In genomic region chr11:12160680-12161079, GRCh38 we compare ENCODE assay signal across 9 cellular contexts. TPM values are rescaled to one million over a fixed set of nuclear protein-coding genes. Genes with fewer than 3 reads are reported as not detected.
DNase-seq lines count a peak whose midpoint lies in the region; ATAC-seq lines count a peak whose summit lies in the region.
"Had no signal": no experiment of that assay in that cellular context is flagged by ENCODE, and none has a peak within 500 bp of the region (broad histone marks: within the 10 kb centered on the region; RNA-seq: fewer than 3 reads in every experiment).

No MANE protein-coding gene starts in this region.

- H3K27me3 Mint-ChIP-seq in T-helper 2 cell treated with Interferon-gamma antibody and Interleukin-4, amounts not matched to agents 5 μg/mL and 100 μg/mL, for 36 hours (ENCODE audit: low read depth), result no peaks in the 10 kb centered on the region
- H3K27me3 Mint-ChIP-seq in activated T-helper 1 cell treated with anti-CD3 and anti-CD28 coated beads, Interleukin-12 subunit alpha, Interleukin-12 subunit beta, Interleukin-2, Interleukin-4 antibody, amounts not matched to agents 30 ng/mL and 10 ng/mL and 1 ng/mL, durations not matched to agents 14 hours and 24 hours and 36 hours (ENCODE audit: insufficient read depth), result no peaks in the 10 kb centered on the region

- peak; percentile 9 for ATAC-seq in left colon
- ATAC-seq in esophagus mucosa, result no peak
- no peak for ATAC-seq in GM18519 (IDR thresholded peaks at IDR 0.05; ENCODE audit: low FRiP score, unreplicated experiment)

- H3K4me3 Mint-ChIP-seq in T-helper 2 cell treated with Interferon-gamma antibody and Interleukin-4, amounts not matched to agents 5 μg/mL and 100 μg/mL, for 36 hours, result no peak overlapping the region
- H3K4me3 Mint-ChIP-seq in activated T-helper 1 cell treated with anti-CD3 and anti-CD28 coated beads, Interleukin-12 subunit alpha, Interleukin-12 subunit beta, Interleukin-2, Interleukin-4 antibody, amounts not matched to agents 30 ng/mL and 10 ng/mL and 1 ng/mL, durations not matched to agents 14 hours and 24 hours and 36 hours, result no peak overlapping the region

- peaks cover 25% of the 10 kb centered on the region for H3K36me3 Mint-ChIP-seq in T-helper 2 cell treated with Interferon-gamma antibody and Interleukin-4, amounts not matched to agents 5 μg/mL and 100 μg/mL, for 36 hours (ENCODE audit: low read depth)
- H3K36me3 Mint-ChIP-seq in activated T-helper 1 cell treated with anti-CD3 and anti-CD28 coated beads, Interleukin-12 subunit alpha, Interleukin-12 subunit beta, Interleukin-2, Interleukin-4 antibody, amounts not matched to agents 30 ng/mL and 10 ng/mL and 1 ng/mL, durations not matched to agents 14 hours and 24 hours and 36 hours (ENCODE audit: low read depth), result peaks cover 55% of the 10 kb centered on the region

- peak overlapping the region; percentile 86 for H3K27ac ChIP-seq in temporal lobe (ENCODE audit: low read depth, low read length)

- peak overlapping the region; percentile 50 for H3K27ac Mint-ChIP-seq in T-helper 2 cell treated with Interferon-gamma antibody and Interleukin-4, amounts not matched to agents 5 μg/mL and 100 μg/mL, for 36 hours
- peak overlapping the region; percentile 88 for H3K27ac Mint-ChIP-seq in activated T-helper 1 cell treated with anti-CD3 and anti-CD28 coated beads, Interleukin-12 subunit alpha, Interleukin-12 subunit beta, Interleukin-2, Interleukin-4 antibody, amounts not matched to agents 30 ng/mL and 10 ng/mL and 1 ng/mL, durations not matched to agents 14 hours and 24 hours and 36 hours

- H3K9me3 Mint-ChIP-seq in T-helper 2 cell treated with Interferon-gamma antibody and Interleukin-4, amounts not matched to agents 5 μg/mL and 100 μg/mL, for 36 hours, result no peaks in the 10 kb centered on the region
- no peaks in the 10 kb centered on the region for H3K9me3 Mint-ChIP-seq in activated T-helper 1 cell treated with anti-CD3 and anti-CD28 coated beads, Interleukin-12 subunit alpha, Interleukin-12 subunit beta, Interleukin-2, Interleukin-4 antibody, amounts not matched to agents 30 ng/mL and 10 ng/mL and 1 ng/mL, durations not matched to agents 14 hours and 24 hours and 36 hours

- intact Hi-C loops in activated T-helper 1 cell treated with anti-CD3 and anti-CD28 coated beads, Interleukin-12 subunit alpha, Interleukin-12 subunit beta, Interleukin-2, Interleukin-4 antibody, amounts not matched to agents 30 ng/mL and 10 ng/mL and 1 ng/mL, durations not matched to agents 14 hours and 24 hours and 36 hours (cut with micrococcal nuclease), result no loop called here
- intact Hi-C loops in left colon (cut with DNase I, micrococcal nuclease), result loop anchor here in 1 of 2 donors (10.0 kb wide), 1 partner anchor 54 kb away; no protein-coding TSS in a partner anchor

- peaks cover 67% of the 10 kb centered on the region for H3K4me1 Mint-ChIP-seq in T-helper 2 cell treated with Interferon-gamma antibody and Interleukin-4, amounts not matched to agents 5 μg/mL and 100 μg/mL, for 36 hours (ENCODE audit: low read depth)
- H3K4me1 Mint-ChIP-seq in activated T-helper 1 cell treated with anti-CD3 and anti-CD28 coated beads, Interleukin-12 subunit alpha, Interleukin-12 subunit beta, Interleukin-2, Interleukin-4 antibody, amounts not matched to agents 30 ng/mL and 10 ng/mL and 1 ng/mL, durations not matched to agents 14 hours and 24 hours and 36 hours (ENCODE audit: low read depth), result peaks cover 90% of the 10 kb centered on the region

- DNase-seq in T-helper 2 cell treated with Interferon-gamma antibody and Interleukin-4, amounts not matched to agents 5 μg/mL and 100 μg/mL, for 36 hours (ENCODE audit: low spot score), result no peak
- no peak for DNase-seq in T-helper 2 cell
- no peak for DNase-seq in activated T-helper 1 cell treated with anti-CD3 and anti-CD28 coated beads, Interleukin-12 subunit alpha, Interleukin-12 subunit beta, Interleukin-2, Interleukin-4 antibody, amounts not matched to agents 30 ng/mL and 10 ng/mL and 1 ng/mL, durations not matched to agents 14 hours and 24 hours and 36 hours (ENCODE audit: low spot score)
- peak in 1 of 2 donors; percentile 57 for DNase-seq in left colon
- DNase-seq in HUDEP-2 (lab: John Stamatoyannopoulos, UW; ENCODE audit: unreplicated experiment in 76 of 76), result no peak
- DNase-seq: retina had no signal

RNA-seq across cellular contexts. Expression of gene MICAL2, which starts 50.3 kb away (rescaled TPM):
- total RNA-seq in activated T-helper 1 cell treated with anti-CD3 and anti-CD28 coated beads, Interleukin-12 subunit alpha, Interleukin-12 subunit beta, Interleukin-2, Interleukin-4 antibody, amounts not matched to agents 30 ng/mL and 10 ng/mL and 1 ng/mL, durations not matched to agents 14 hours and 24 hours and 36 hours, result 595 and 619 TPM in 2 replicates
- total RNA-seq in left colon (100 to 1,000 TPM; 268 to 361 TPM), temporal lobe (12.3 TPM), esophagus mucosa (15.5 TPM)

Comparison
In these comparisons a context has a peak if more than half of its experiments do, and no peak if none do; other contexts are left out.
1. RNA of gene MICAL2, which starts 50.3 kb away (total RNA-seq): 595 to 619 TPM in activated T-helper 1 cell treated with anti-CD3 and anti-CD28 coated beads, Interleukin-12 subunit alpha, Interleukin-12 subunit beta, Interleukin-2, Interleukin-4 antibody, amounts not matched to agents 30 ng/mL and 10 ng/mL and 1 ng/mL, durations not matched to agents 14 hours and 24 hours and 36 hours and 268 to 361 TPM in left colon; 15.5 TPM in esophagus mucosa (single experiment) and 12.3 TPM in temporal lobe (single experiment); every median in the first group is over 10 times any median in the second.